In genomic region chr13:48185018-48185417, GRCh38 we compare ENCODE assay signal across 18 cellular contexts. TPM values are rescaled to one million over a fixed set of nuclear protein-coding genes. Genes with fewer than 3 reads are reported as not detected.
DNase-seq lines count a peak whose midpoint lies in the region; ATAC-seq and TF ChIP-seq lines count a peak whose summit lies in the region.
"Had no signal": no experiment of that assay in that cellular context is flagged by ENCODE, and none has a peak within 500 bp of the region (broad histone marks: within the 10 kb centered on the region; RNA-seq: fewer than 3 reads in every experiment).

No MANE protein-coding gene starts in this region.

- intact Hi-C loops in sciatic nerve (cut with DNase I) (no loop called here), Right ventricle myocardium superior (cut with DNase I) (no loop called here)

- no peaks in the 10 kb centered on the region for H3K36me3 ChIP-seq in OCI-LY3 (replicated peaks; ENCODE audit: low read depth, low read length)
- H3K36me3 ChIP-seq: prostate gland had no signal

- H3K36me3 Mint-ChIP-seq in T-helper 2 cell treated with Interferon-gamma antibody and Interleukin-4, amounts not matched to agents 5 μg/mL and 100 μg/mL, for 36 hours (ENCODE audit: low read depth) = no peaks in the 10 kb centered on the region
- H3K36me3 Mint-ChIP-seq in central memory CD8-positive, alpha-beta T cell (ENCODE audit: insufficient read depth) = peaks cover 2% of the 10 kb centered on the region

- H3K4me3 ChIP-seq in OCI-LY3 (ENCODE audit: low read length) (no peak overlapping the region), coronary artery (no peak overlapping the region)
- H3K4me3 ChIP-seq: prostate gland, skin epidermis had no signal

- H3K4me2 ChIP-seq in OCI-LY3 (ENCODE audit: low read length) = peak overlapping the region; percentile 53; the same call in 1 of the 2 replicates

- no peaks in the 10 kb centered on the region for H4K20me1 ChIP-seq in OCI-LY3 (ENCODE audit: insufficient read depth, low read length)

- no peaks in the 10 kb centered on the region for H3K79me2 ChIP-seq in OCI-LY3 (ENCODE audit: low read length)

- TF ChIP-seq CTCF in OCI-LY3 (IDR thresholded peaks at IDR 0.05; ENCODE audit: low read depth, low read length) (no peak), coronary artery (IDR thresholded peaks at IDR 0.05) (no peak)

- peaks cover 76% of the 10 kb centered on the region for H3K4me1 ChIP-seq in OCI-LY3 (ENCODE audit: low read length)
- H3K4me1 ChIP-seq: prostate gland had no signal

- H3K27ac ChIP-seq in OCI-LY3 (ENCODE audit: low read length) (no peak overlapping the region), coronary artery (no peak overlapping the region)
- H3K27ac ChIP-seq: 22Rv1, prostate gland had no signal

- no peaks in the 10 kb centered on the region for H3K9me3 ChIP-seq in OCI-LY3 (ENCODE audit: insufficient read depth, low read length)
- H3K9me3 ChIP-seq: prostate gland had no signal

- H3K27me3 ChIP-seq in OCI-LY3 (ENCODE audit: low read depth, low read length) = peaks cover 49% of the 10 kb centered on the region

- peaks cover 35% of the 10 kb centered on the region for H3K27me3 Mint-ChIP-seq in T-helper 2 cell treated with Interferon-gamma antibody and Interleukin-4, amounts not matched to agents 5 μg/mL and 100 μg/mL, for 36 hours (ENCODE audit: low read depth)
- H3K27me3 Mint-ChIP-seq in central memory CD8-positive, alpha-beta T cell = no peaks in the 10 kb centered on the region

- H3K9me3 Mint-ChIP-seq in T-helper 2 cell treated with Interferon-gamma antibody and Interleukin-4, amounts not matched to agents 5 μg/mL and 100 μg/mL, for 36 hours = no peaks in the 10 kb centered on the region
- H3K9me3 Mint-ChIP-seq in central memory CD8-positive, alpha-beta T cell = no peaks in the 10 kb centered on the region
- H3K9me3 Mint-ChIP-seq: HFFc6 had no signal

- H3K27ac Mint-ChIP-seq in T-helper 2 cell treated with Interferon-gamma antibody and Interleukin-4, amounts not matched to agents 5 μg/mL and 100 μg/mL, for 36 hours = no peak overlapping the region
- H3K27ac Mint-ChIP-seq in central memory CD8-positive, alpha-beta T cell (ENCODE audit: low read depth) = peak overlapping the region; percentile 80
- H3K27ac Mint-ChIP-seq: HFFc6 had no signal

- no peak overlapping the region for H2AFZ ChIP-seq in OCI-LY3 (ENCODE audit: low read depth, low read length)

- H3K9ac ChIP-seq in OCI-LY3 (ENCODE audit: low read length) = no peak overlapping the region

- peaks cover 34% of the 10 kb centered on the region for H3K4me1 Mint-ChIP-seq in T-helper 2 cell treated with Interferon-gamma antibody and Interleukin-4, amounts not matched to agents 5 μg/mL and 100 μg/mL, for 36 hours (ENCODE audit: low read depth)
- H3K4me1 Mint-ChIP-seq in central memory CD8-positive, alpha-beta T cell = peaks cover 46% of the 10 kb centered on the region

- no peak for DNase-seq in T-helper 2 cell treated with Interferon-gamma antibody and Interleukin-4, amounts not matched to agents 5 μg/mL and 100 μg/mL, for 36 hours (ENCODE audit: low spot score)
- DNase-seq in T-helper 2 cell (no peak), sciatic nerve (ENCODE audit: low spot score) (no peak), coronary artery (ENCODE audit: low spot score) (no peak), Right ventricle myocardium superior (no peak)
- DNase-seq in central memory CD8-positive, alpha-beta T cell (ENCODE audit: low spot score in 2 of 2) = no peak
- DNase-seq: activated CD4-positive, alpha-beta T cell treated with anti-CD3 and anti-CD28 coated beads for 48 hours; activated CD8-positive, alpha-beta memory T cell treated with anti-CD3 and anti-CD28 coated beads, Interleukin-2, amount 50 U/mL, for 4 hours; EL; HFFc6; NCI-H526; stimulated activated CD4-positive, alpha-beta T cell treated with anti-CD3 and anti-CD28 coated beads, Interleukin-2, amount 100 ng/mL, for 48 hours had no signal

- ATAC-seq in central memory CD8-positive, alpha-beta T cell (replicated peaks; ENCODE audit: extremely low read depth, poor library complexity, severe bottlenecking) = no peak
- ATAC-seq in sciatic nerve (peak; percentile 55), GM18873 (IDR thresholded peaks at IDR 0.05; ENCODE audit: low FRiP score, unreplicated experiment) (no peak), Right ventricle myocardium superior (ENCODE audit: poor library complexity) (no peak)
- ATAC-seq: left lobe of liver had no signal

- peak overlapping the region; percentile 8 for H3K4me3 Mint-ChIP-seq in T-helper 2 cell treated with Interferon-gamma antibody and Interleukin-4, amounts not matched to agents 5 μg/mL and 100 μg/mL, for 36 hours
- H3K4me3 Mint-ChIP-seq in central memory CD8-positive, alpha-beta T cell = no peak overlapping the region
- H3K4me3 Mint-ChIP-seq: HFFc6 had no signal

RNA-seq across cellular contexts. Expression of gene ITM2B, which starts 48.0 kb away (rescaled TPM):
- total RNA-seq in sciatic nerve (704 TPM), Right ventricle myocardium superior (516 TPM)
